8 cellular contexts compared by ENCODE assay signal in genomic region chr2:226031078-226031937, GRCh38.
A peak's percentile ranks its signal among the peaks of the same experiment; 100 is the strongest.
DNase-seq lines count a peak whose midpoint lies in the region; ATAC-seq and TF ChIP-seq lines count a peak whose summit lies in the region.

No MANE protein-coding gene starts in this region.

- DNase-seq in activated T-cell treated with anti-CD3 and anti-CD28 coated beads for 48 hours (ENCODE audit: low read depth) = peak; percentile 31
- DNase-seq in activated T-cell treated with anti-CD3 and anti-CD28 coated beads, Interleukin-2, amount 50 U/mL, for 1 hour = no peak
- peak; percentile 48 for DNase-seq in LoVo (ENCODE audit: low spot score)
- DNase-seq in SKM-1 treated with dmso at 0.1 percent for 144 hours (lab: John Stamatoyannopoulos, UW; ENCODE audit: unreplicated experiment) = peak; percentile 63
- peak; percentile 59 to 91 for DNase-seq in left lung
- peak; percentile 28 for DNase-seq in stimulated activated CD4-positive, alpha-beta T cell treated with anti-CD3 and anti-CD28 coated beads, Interleukin-2, amount 100 ng/mL, for 4 hours (ENCODE audit: low read depth)

- H3K36me3 Mint-ChIP-seq in dendritic cell treated with granulocyte-macrophage colony-stimulating factor and Interleukin-4, amounts not matched to agents 40 ng/mL and 50 ng/mL, for 4 days (ENCODE audit: low read depth) = no peaks in the 10 kb centered on the region

- ATAC-seq in left lung = peak; percentile 95
- no peak for ATAC-seq in GM18867 (IDR thresholded peaks at IDR 0.05; ENCODE audit: unreplicated experiment)

- no peaks in the 10 kb centered on the region for H3K27me3 Mint-ChIP-seq in dendritic cell treated with granulocyte-macrophage colony-stimulating factor and Interleukin-4, amounts not matched to agents 40 ng/mL and 50 ng/mL, for 4 days

- H3K9me3 Mint-ChIP-seq in dendritic cell treated with granulocyte-macrophage colony-stimulating factor and Interleukin-4, amounts not matched to agents 40 ng/mL and 50 ng/mL, for 4 days = peaks cover 12% of the 10 kb centered on the region

- H3K27ac ChIP-seq in left lung = peak overlapping the region; percentile 55 to 84

- H3K4me1 ChIP-seq in left lung = peaks cover 0 to 16% of the 10 kb centered on the region in 2 donors

- peaks cover 30% of the 10 kb centered on the region for H3K4me1 Mint-ChIP-seq in dendritic cell treated with granulocyte-macrophage colony-stimulating factor and Interleukin-4, amounts not matched to agents 40 ng/mL and 50 ng/mL, for 4 days (ENCODE audit: low read depth)

- no peaks in the 10 kb centered on the region for H3K36me3 ChIP-seq in left lung

- TF ChIP-seq CTCF in left lung (IDR thresholded peaks at IDR 0.05) = no peak

- peak overlapping the region; percentile 42 to 48 for H3K4me3 ChIP-seq in left lung

- peak overlapping the region; percentile 80 for H3K4me3 Mint-ChIP-seq in dendritic cell treated with granulocyte-macrophage colony-stimulating factor and Interleukin-4, amounts not matched to agents 40 ng/mL and 50 ng/mL, for 4 days

- peak overlapping the region; percentile 49 for H3K27ac Mint-ChIP-seq in dendritic cell treated with granulocyte-macrophage colony-stimulating factor and Interleukin-4, amounts not matched to agents 40 ng/mL and 50 ng/mL, for 4 days

- no peaks in the 10 kb centered on the region for H3K27me3 ChIP-seq in left lung

- intact Hi-C loops in dendritic cell treated with granulocyte-macrophage colony-stimulating factor and Interleukin-4, amounts not matched to agents 40 ng/mL and 50 ng/mL, for 4 days (cut with micrococcal nuclease) = no loop called here
- intact Hi-C loops in left lung (cut with DNase I) = no loop called here

- no peaks in the 10 kb centered on the region for H3K9me3 ChIP-seq in left lung
